ENCODE assay signal across 10 cellular contexts in the genomic region with DNA sequence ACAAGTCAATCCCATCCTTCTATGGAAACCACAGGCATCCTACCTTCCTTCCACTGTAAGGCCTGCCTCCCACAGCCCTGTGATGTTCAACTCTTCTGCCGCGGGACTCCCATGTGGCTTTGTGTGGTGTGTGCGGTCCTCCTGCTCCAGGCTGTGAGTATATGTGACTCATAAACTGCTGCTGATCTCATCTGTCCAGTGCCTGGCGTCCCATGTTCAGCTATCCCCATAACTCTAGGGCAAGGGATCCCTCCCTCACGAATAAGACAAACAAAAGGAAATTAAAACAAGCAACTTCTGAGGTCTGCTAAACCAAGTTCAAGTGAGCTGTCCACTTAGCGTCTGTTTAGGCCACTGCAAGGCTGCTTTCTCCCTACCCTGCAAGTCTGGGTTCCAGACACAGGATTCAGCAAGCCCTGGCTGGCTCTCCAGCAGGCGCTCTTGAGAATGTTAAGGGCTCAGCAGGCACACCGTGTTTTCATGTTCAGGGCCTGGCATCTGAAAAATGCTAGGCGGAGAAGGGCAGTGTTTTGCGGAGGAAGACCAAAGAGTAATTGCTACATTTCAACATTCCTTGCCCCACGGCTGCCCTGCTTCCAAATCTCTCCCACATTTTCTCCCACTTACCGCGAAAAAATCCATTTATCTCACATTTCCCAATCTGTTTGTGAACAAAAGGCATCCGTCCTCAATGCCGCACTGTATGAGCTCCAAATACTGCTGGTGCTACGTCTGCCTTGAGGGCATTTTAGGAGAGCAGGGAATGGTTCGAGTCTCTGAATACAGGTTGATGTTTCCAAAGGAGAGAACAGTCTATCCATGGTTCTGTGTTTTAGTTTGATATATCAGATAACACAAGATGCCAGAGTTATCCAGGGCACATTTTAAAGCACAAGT.
DNase-seq lines count a peak whose midpoint lies in the region; ATAC-seq and TF ChIP-seq lines count a peak whose summit lies in the region.
"Had no signal": no experiment of that assay in that cellular context is flagged by ENCODE, and none has a peak within 500 bp of the region (broad histone marks: within the 10 kb centered on the region; RNA-seq: fewer than 3 reads in every experiment).

No MANE protein-coding gene starts in this region.

- H3K9ac ChIP-seq in HUES48 (ENCODE audit: low read depth, low read length) = no peak overlapping the region

- H3K4me3 Mint-ChIP-seq in chondrocyte (ENCODE audit: unreplicated experiment) = peak overlapping the region; percentile 47
- H3K4me3 Mint-ChIP-seq: T-helper 1 cell treated with Interleukin-12 subunit alpha and Interleukin-12 subunit beta and Interleukin-4 antibody, amounts not matched to agents 30 μg/mL and 1 μg/mL, for 36 hours had no signal

- H3K27me3 ChIP-seq in HUES48 (ENCODE audit: control insufficient read depth, insufficient read depth, low read length) (no peaks in the 10 kb centered on the region), tibial nerve (no peaks in the 10 kb centered on the region)

- H3K27ac ChIP-seq in HUES48 (ENCODE audit: low read depth, low read length) (peak overlapping the region; percentile 39), tibial nerve (peak overlapping the region; percentile 23 to 89 (median 54))

- TF ChIP-seq POLR2A in tibial nerve (IDR thresholded peaks at IDR 0.05) = no peak

- H3K36me3 Mint-ChIP-seq in chondrocyte (ENCODE audit: low read depth) = peaks cover 2% of the 10 kb centered on the region

- H3K36me3 ChIP-seq in HUES48 (ENCODE audit: control insufficient read depth, insufficient read depth, low read length) (no peaks in the 10 kb centered on the region), tibial nerve (no peaks in the 10 kb centered on the region)

- H3K9me3 Mint-ChIP-seq in chondrocyte (ENCODE audit: low read depth) = no peaks in the 10 kb centered on the region

- ATAC-seq in HG02852 (IDR thresholded peaks at IDR 0.05; ENCODE audit: unreplicated experiment) = no peak
- ATAC-seq in HG02970 (IDR thresholded peaks at IDR 0.05; ENCODE audit: low FRiP score, unreplicated experiment) = no peak

- DNase-seq in chondrocyte (ENCODE audit: low spot score) = no peak
- DNase-seq in kidney glomerular epithelial cell (lab: John Stamatoyannopoulos, UW) = peak; percentile 96
- no peak for DNase-seq in tibial nerve (ENCODE audit: low spot score in 2 of 2)
- no peak for DNase-seq in NOMO-1 treated with DMSO at 0.1 percent for 48 hours (lab: John Stamatoyannopoulos, UW; ENCODE audit: unreplicated experiment)
- DNase-seq in DMS53 (lab: John Stamatoyannopoulos, UW) = no peak
- DNase-seq: activated naive CD4-positive, alpha-beta T cell had no signal

- H3K27ac Mint-ChIP-seq in chondrocyte (ENCODE audit: unreplicated experiment) = peak overlapping the region; percentile 87
- H3K27ac Mint-ChIP-seq: T-helper 1 cell treated with Interleukin-12 subunit alpha and Interleukin-12 subunit beta and Interleukin-4 antibody, amounts not matched to agents 30 μg/mL and 1 μg/mL, for 36 hours had no signal

- peaks cover 19% of the 10 kb centered on the region for H3K4me1 ChIP-seq in HUES48 (ENCODE audit: control insufficient read depth, insufficient read depth, low read length)
- H3K4me1 ChIP-seq in tibial nerve = peaks cover 0 to 30% (median 7%) of the 10 kb centered on the region in 4 donors

- H3K27me3 Mint-ChIP-seq in chondrocyte (ENCODE audit: low read depth) = no peaks in the 10 kb centered on the region

- H3K9me3 ChIP-seq in HUES48 (ENCODE audit: control insufficient read depth, insufficient read depth, low read length) (no peaks in the 10 kb centered on the region), tibial nerve (no peaks in the 10 kb centered on the region)

- TF ChIP-seq CTCF in chondrocyte (IDR thresholded peaks at IDR 0.05) (peak; percentile 26), tibial nerve (IDR thresholded peaks at IDR 0.05) (no peak)

- 45 to 51% methylated on average over 17 of the region's 17 CpGs for WGBS in tibial nerve, 2 donors

- H3K4me3 ChIP-seq in HUES48 (ENCODE audit: low read depth, low read length) (no peak overlapping the region), tibial nerve (no peak overlapping the region)

- peak in 1 of 2 donors; percentile 60 for TF ChIP-seq EP300 in tibial nerve (IDR thresholded peaks at IDR 0.05)

- peaks cover 44% of the 10 kb centered on the region for H3K4me1 Mint-ChIP-seq in chondrocyte (ENCODE audit: low read depth)
